ENCODE assay signal across 21 cellular contexts in the genomic region with DNA sequence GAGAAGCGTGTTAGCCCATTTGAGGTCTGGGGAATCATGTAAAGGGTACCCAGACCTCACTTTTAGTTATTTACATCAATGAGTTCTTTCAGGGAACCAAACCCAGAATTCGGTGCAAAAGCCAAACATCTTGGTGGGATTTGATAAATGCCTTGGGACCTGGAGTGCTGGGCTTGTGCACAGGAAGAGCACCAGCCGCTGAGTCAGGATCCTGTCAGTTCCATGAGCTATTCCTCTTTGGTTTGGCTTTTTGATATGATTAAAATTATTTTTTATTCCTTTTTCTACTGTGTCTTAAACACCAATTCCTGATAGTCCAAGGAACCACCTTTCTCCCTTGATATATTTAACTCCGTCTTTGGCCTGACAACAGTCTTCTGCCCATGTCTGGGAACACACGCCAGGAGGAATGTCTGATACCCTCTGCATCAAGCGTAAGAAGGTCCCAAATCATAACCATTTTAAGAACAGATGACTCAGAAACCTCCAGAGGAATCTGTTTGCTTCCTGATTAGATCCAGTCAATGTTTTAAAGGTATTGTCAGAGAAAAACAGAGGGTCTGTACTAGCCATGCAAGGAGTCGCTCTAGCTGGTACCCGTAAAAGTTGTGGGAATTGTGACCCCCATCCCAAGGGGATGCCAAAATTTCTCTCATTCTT.
DNase-seq lines count a peak whose midpoint lies in the region; ATAC-seq and TF ChIP-seq lines count a peak whose summit lies in the region.
"Had no signal": no experiment of that assay in that cellular context is flagged by ENCODE, and none has a peak within 500 bp of the region (broad histone marks: within the 10 kb centered on the region; RNA-seq: fewer than 3 reads in every experiment).

No MANE protein-coding gene starts in this region.

- intact Hi-C loops in esophagus muscularis mucosa (cut with DNase I): no loop called here

- TF ChIP-seq CTCF in SK-N-SH (IDR thresholded peaks at IDR 0.05): no peak
- no peak for TF ChIP-seq CTCF in esophagus muscularis mucosa (IDR thresholded peaks at IDR 0.05)

- no peak overlapping the region for H2BK120ac ChIP-seq in neuronal stem cell (ENCODE audit: low read depth, low read length)

- H3K4me1 ChIP-seq in GM23248 (ENCODE audit: insufficient read depth): peaks cover 51% of the 10 kb centered on the region
- peaks cover 20 to 55% of the 10 kb centered on the region in 2 experiments for H3K4me1 ChIP-seq in SK-N-SH (ENCODE audit: control insufficient read depth in 1 of 2, insufficient read depth in 2 of 2, low read depth in 1 of 2, low read length in 1 of 2)
- peaks cover 13 to 23% of the 10 kb centered on the region in 2 donors for H3K4me1 ChIP-seq in neuronal stem cell (ENCODE audit: control insufficient read depth in 2 of 2, insufficient read depth in 1 of 2, low read depth in 1 of 2, low read length in 2 of 2)
- H3K4me1 ChIP-seq in esophagus muscularis mucosa: peaks cover 14 to 25% (median 19%) of the 10 kb centered on the region in 4 donors

- CTCF ChIA-PET in SK-N-SH (lab: Yijun Ruan, JAX): interaction anchor here (0.6 to 1.1 kb wide), 2 partner anchors 111 to 121 kb away, joined by 3 to 5 read pairs; no protein-coding TSS in a partner anchor
- CTCF ChIA-PET in activated CD8-positive, alpha-beta memory T cell treated with anti-CD3 and anti-CD28 coated beads, Interleukin-2, amount 10 ng/mL, durations not matched to agents 7 days and 5 days (lab: Charles Lee): no interaction called here

- H3K27ac ChIP-seq in GM23248 (no peak overlapping the region), SK-N-SH (ENCODE audit: low read depth in 2 of 2, low read length in 1 of 2) (peak overlapping the region; percentile 74 to 83), neuronal stem cell (replicated peaks; ENCODE audit: low read length) (peak overlapping the region; percentile 86), esophagus muscularis mucosa (replicated peaks in 1 of 4) (no peak overlapping the region)
- H3K27ac ChIP-seq: ovary, RWPE1, VCaP had no signal

- H3K18ac ChIP-seq in neuronal stem cell (ENCODE audit: low read length): peak overlapping the region; percentile 33

- no peak for ATAC-seq in activated CD8-positive, alpha-beta memory T cell treated with anti-CD3 and anti-CD28 coated beads, Interleukin-2, amount 10 ng/mL, durations not matched to agents 7 days and 5 days
- ATAC-seq: activated CD8-positive, alpha-beta T cell treated with anti-CD3 and anti-CD28 coated beads for 36 hours; sciatic nerve; T-cell had no signal

- no peak overlapping the region for H3K4me3 ChIP-seq in GM23248
- H3K4me3 ChIP-seq in SK-N-SH (ENCODE audit: low read depth in 2 of 2, low read length in 1 of 2): peak overlapping the region in 1 of 2 experiments; percentile 6; a peak in 1 of 4 replicates
- no peak overlapping the region for H3K4me3 ChIP-seq in neuronal stem cell (ENCODE audit: low read length in 2 of 2)
- no peak overlapping the region for H3K4me3 ChIP-seq in H7 (ENCODE audit: insufficient read depth, low read depth, low read length)
- H3K4me3 ChIP-seq in esophagus muscularis mucosa: no peak overlapping the region
- H3K4me3 ChIP-seq: ovary had no signal

- no peaks in the 10 kb centered on the region for H3K9me3 Mint-ChIP-seq in activated CD8-positive, alpha-beta memory T cell treated with anti-CD3 and anti-CD28 coated beads, Interleukin-2, amount 10 ng/mL, durations not matched to agents 7 days and 5 days (ENCODE audit: low read depth)
- H3K9me3 Mint-ChIP-seq: activated CD8-positive, alpha-beta T cell treated with anti-CD3 and anti-CD28 coated beads for 36 hours; T-cell had no signal

- no peak overlapping the region for H4K8ac ChIP-seq in neuronal stem cell (ENCODE audit: low read depth, low read length)

- no peak overlapping the region for H2AK5ac ChIP-seq in neuronal stem cell (ENCODE audit: low read depth, low read length)

- no peak overlapping the region for H3K23ac ChIP-seq in neuronal stem cell (ENCODE audit: low read depth, low read length, poor library complexity)

- H2BK5ac ChIP-seq in neuronal stem cell (ENCODE audit: low read length): no peak overlapping the region

- TF ChIP-seq POLR2A in esophagus muscularis mucosa (IDR thresholded peaks at IDR 0.05; ENCODE audit: low read depth): no peak

- H3K4me3 Mint-ChIP-seq in activated CD8-positive, alpha-beta memory T cell treated with anti-CD3 and anti-CD28 coated beads, Interleukin-2, amount 10 ng/mL, durations not matched to agents 7 days and 5 days: no peak overlapping the region
- H3K4me3 Mint-ChIP-seq: activated CD8-positive, alpha-beta T cell treated with anti-CD3 and anti-CD28 coated beads for 36 hours; activated naive CD8-positive, alpha-beta T cell; CD4-positive, alpha-beta memory T cell; T-cell had no signal

- no peaks in the 10 kb centered on the region for H4K20me1 ChIP-seq in GM23248 (ENCODE audit: insufficient read depth)
- no peaks in the 10 kb centered on the region for H4K20me1 ChIP-seq in SK-N-SH (ENCODE audit: insufficient read depth)

- H3K14ac ChIP-seq in neuronal stem cell (ENCODE audit: low read length): no peak overlapping the region

- H3K9me3 ChIP-seq in GM23248 (ENCODE audit: low read depth) (no peaks in the 10 kb centered on the region), SK-N-SH (no peaks in the 10 kb centered on the region), neuronal stem cell (replicated peaks in 1 of 2; ENCODE audit: control insufficient read depth in 2 of 2, insufficient read depth in 1 of 2, low read depth in 1 of 2, low read length in 2 of 2) (no peaks in the 10 kb centered on the region), esophagus muscularis mucosa (no peaks in the 10 kb centered on the region)
- H3K9me3 ChIP-seq: ovary had no signal

- DNase-seq in GM23248: peak; percentile 34
- DNase-seq in SK-N-SH: no peak
- DNase-seq in fibroblast of peridontal ligament (ENCODE audit: extremely low read depth): peak; percentile 35
- DNase-seq in neuronal stem cell (ENCODE audit: low spot score): no peak
- no peak for DNase-seq in activated CD8-positive, alpha-beta memory T cell treated with anti-CD3 and anti-CD28 coated beads, Interleukin-2, amount 10 ng/mL, durations not matched to agents 7 days and 5 days
- DNase-seq in stimulated activated naive CD4-positive, alpha-beta T cell treated with Interleukin-2 at 50 U/mL for 16 hours (lab: John Stamatoyannopoulos, UW): no peak
- no peak for DNase-seq in H7
- DNase-seq in esophagus muscularis mucosa (ENCODE audit: extremely low spot score): no peak
- DNase-seq: activated CD8-positive, alpha-beta T cell treated with anti-CD3 and anti-CD28 coated beads for 36 hours; activated T-cell treated with anti-CD3 and anti-CD28 coated beads, Interleukin-2, amount 50 U/mL, for 48 hours; CD4-positive, alpha-beta memory T cell; DMS53; hypothalamus; NCI-H187; ovary; stimulated activated CD4-positive, alpha-beta T cell treated with anti-CD3 and anti-CD28 coated beads, Interleukin-2, amount 100 ng/mL, for 24 hours; T-cell had no signal

- peaks cover 4% of the 10 kb centered on the region for H3K36me3 Mint-ChIP-seq in activated CD8-positive, alpha-beta memory T cell treated with anti-CD3 and anti-CD28 coated beads, Interleukin-2, amount 10 ng/mL, durations not matched to agents 7 days and 5 days

- no peaks in the 10 kb centered on the region for H3K79me2 ChIP-seq in GM23248 (ENCODE audit: insufficient read depth)
- H3K79me2 ChIP-seq in SK-N-SH (ENCODE audit: insufficient read depth): no peaks in the 10 kb centered on the region

- no peaks in the 10 kb centered on the region for H3K79me1 ChIP-seq in neuronal stem cell (ENCODE audit: low read depth, low read length)

- H3K27me3 Mint-ChIP-seq in activated CD8-positive, alpha-beta memory T cell treated with anti-CD3 and anti-CD28 coated beads, Interleukin-2, amount 10 ng/mL, durations not matched to agents 7 days and 5 days: no peaks in the 10 kb centered on the region
- H3K27me3 Mint-ChIP-seq: activated CD8-positive, alpha-beta T cell treated with anti-CD3 and anti-CD28 coated beads for 36 hours; activated naive CD8-positive, alpha-beta T cell; CD4-positive, alpha-beta memory T cell; T-cell had no signal

- 0 out of 4 replicates have a peak, but pooled peaks of 1 of the 2 experiments have one; percentile 25 for TF ChIP-seq EP300 in SK-N-SH (IDR thresholded peaks at IDR 0.05; ENCODE audit: borderline replicate concordance in 1 of 2, low read depth in 1 of 2, low read length in 1 of 2)
- no peak for TF ChIP-seq EP300 in esophagus muscularis mucosa (IDR thresholded peaks at IDR 0.05)

- no peak overlapping the region for H2BK12ac ChIP-seq in neuronal stem cell (ENCODE audit: low read length)

- H3K36me3 ChIP-seq in GM23248 (ENCODE audit: low read depth) (no peaks in the 10 kb centered on the region), SK-N-SH (replicated peaks in 1 of 2; ENCODE audit: control insufficient read depth in 1 of 2, insufficient read depth in 2 of 2, low read length in 1 of 2) (peaks cover 0 to 4% of the 10 kb centered on the region in 2 experiments), neuronal stem cell (replicated peaks in 1 of 2; ENCODE audit: control insufficient read depth in 2 of 2, insufficient read depth in 2 of 2, low read length in 2 of 2) (peaks cover 0 to 4% of the 10 kb centered on the region in 2 donors), H7 (replicated peaks; ENCODE audit: control insufficient read depth, insufficient read depth, low read length) (no peaks in the 10 kb centered on the region), esophagus muscularis mucosa (peaks cover 0 to 42% (median 7%) of the 10 kb centered on the region in 4 donors)
- H3K36me3 ChIP-seq: ovary had no signal

- H3K9me2 ChIP-seq in GM23248 (ENCODE audit: insufficient read depth) (no peaks in the 10 kb centered on the region), SK-N-SH (no peaks in the 10 kb centered on the region)

- no peak overlapping the region for H3K4ac ChIP-seq in neuronal stem cell (ENCODE audit: low read length)

- H3K4me2 ChIP-seq in GM23248 (ENCODE audit: unreplicated experiment) (peak overlapping the region; percentile 35), SK-N-SH (peak overlapping the region; percentile 64), neuronal stem cell (ENCODE audit: insufficient read depth, low read length, poor library complexity, severe bottlenecking) (no peak overlapping the region)

- H3K9ac ChIP-seq in GM23248 (no peak overlapping the region), SK-N-SH (peak overlapping the region; percentile 8; the same call in 1 of the 2 replicates), neuronal stem cell (ENCODE audit: low read depth, low read length, poor library complexity) (no peak overlapping the region)

- in situ Hi-C loops in GM23248 (cut with MboI): no loop called here

- 79 to 81% methylated on average over 8 of the region's 8 CpGs for WGBS in GM23248 (ENCODE audit: low coverage in 1 of 2, low lambda C conversion rate in 2 of 2, missing lambda C conversion rate in 2 of 2), 2 experiments
- 39% methylated on average over 8 of the region's 8 CpGs for WGBS in SK-N-SH (ENCODE audit: low lambda C conversion rate)
- WGBS in neuronal stem cell (ENCODE audit: extremely low coverage in 2 of 2, insufficient read length in 2 of 2, insufficient replicate concordance in 1 of 2), 2 donors: no CpG with 5 or more reads among the region's 8 CpGs
- WGBS in esophagus muscularis mucosa: 78% methylated on average over 8 of the region's 8 CpGs

- no peak overlapping the region for H4K91ac ChIP-seq in neuronal stem cell (ENCODE audit: low read depth, low read length, poor library complexity)

- no peak overlapping the region for H2AFZ ChIP-seq in GM23248
- H2AFZ ChIP-seq in SK-N-SH (ENCODE audit: low read depth): 0 out of 2 replicates have a peak overlapping the region, but pooled peaks have one; percentile 3
- H2AFZ ChIP-seq in neuronal stem cell (ENCODE audit: low read length): no peak overlapping the region

- H3K27ac Mint-ChIP-seq in activated CD8-positive, alpha-beta memory T cell treated with anti-CD3 and anti-CD28 coated beads, Interleukin-2, amount 10 ng/mL, durations not matched to agents 7 days and 5 days: no peak overlapping the region
- H3K27ac Mint-ChIP-seq: activated CD8-positive, alpha-beta T cell treated with anti-CD3 and anti-CD28 coated beads for 36 hours; CD4-positive, alpha-beta memory T cell; T-cell had no signal

- H3F3A ChIP-seq in GM23248 (ENCODE audit: insufficient read depth) (peaks cover 29% of the 10 kb centered on the region), SK-N-SH (replicated peaks; ENCODE audit: insufficient read depth) (peaks cover 17% of the 10 kb centered on the region)

- H3K27me3 ChIP-seq in GM23248 (replicated peaks; ENCODE audit: insufficient read depth): no peaks in the 10 kb centered on the region
- H3K27me3 ChIP-seq in SK-N-SH (ENCODE audit: insufficient read depth): no peaks in the 10 kb centered on the region
- no peaks in the 10 kb centered on the region for H3K27me3 ChIP-seq in neuronal stem cell (ENCODE audit: control insufficient read depth in 3 of 3, insufficient read depth in 3 of 3, low read depth in 1 of 3, low read length in 3 of 3)
- no peaks in the 10 kb centered on the region for H3K27me3 ChIP-seq in H7 (ENCODE audit: control insufficient read depth, insufficient read depth, low read length)
- no peaks in the 10 kb centered on the region for H3K27me3 ChIP-seq in esophagus muscularis mucosa
- H3K27me3 ChIP-seq: ovary had no signal

- no peaks in the 10 kb centered on the region for H3K4me1 Mint-ChIP-seq in activated CD8-positive, alpha-beta memory T cell treated with anti-CD3 and anti-CD28 coated beads, Interleukin-2, amount 10 ng/mL, durations not matched to agents 7 days and 5 days
- H3K4me1 Mint-ChIP-seq: CD4-positive, alpha-beta memory T cell; T-cell had no signal

- H2BK15ac ChIP-seq in neuronal stem cell (ENCODE audit: low read length): no peak overlapping the region

- POLR2A ChIA-PET in SK-N-SH (lab: Yijun Ruan, JAX): no interaction called here

- TF ChIP-seq RAD21 in SK-N-SH (IDR thresholded peaks at IDR 0.05; ENCODE audit: low read length): no peak

Comparison
In these comparisons a context has a peak if more than half of its experiments do, and no peak if none do; other contexts are left out.
1. DNase-seq: peak in GM23248 (single experiment) and fibroblast of peridontal ligament (single experiment); none in SK-N-SH (single experiment), neuronal stem cell (single experiment), activated CD8-positive, alpha-beta memory T cell treated with anti-CD3 and anti-CD28 coated beads, Interleukin-2, amount 10 ng/mL, durations not matched to agents 7 days and 5 days (single experiment), stimulated activated naive CD4-positive, alpha-beta T cell treated with Interleukin-2 at 50 U/mL for 16 hours (single experiment), H7 (single experiment) and esophagus muscularis mucosa (single experiment).
2. H3K27ac ChIP-seq: peak in SK-N-SH (2 of 2) and neuronal stem cell (single experiment); none in GM23248 (single experiment) and esophagus muscularis mucosa (0 of 4).